In genomic region chr19:46633130-46633529, GRCh38 we compare ENCODE assay signal across 15 cellular contexts. TPM values are rescaled to one million over a fixed set of nuclear protein-coding genes. Genes with fewer than 3 reads are reported as not detected.
DNase-seq lines count a peak whose midpoint lies in the region; ATAC-seq, FAIRE-seq and TF ChIP-seq lines count a peak whose summit lies in the region.
"Had no signal": no experiment of that assay in that cellular context is flagged by ENCODE, and none has a peak within 500 bp of the region (broad histone marks: within the 10 kb centered on the region; RNA-seq: fewer than 3 reads in every experiment).

No MANE protein-coding gene starts in this region.

- H2AFZ ChIP-seq in SU-DHL-6 (ENCODE audit: low read depth, low read length, severe bottlenecking): no peak overlapping the region
- H2AFZ ChIP-seq in SK-N-SH (ENCODE audit: low read depth): no peak overlapping the region

- no peaks in the 10 kb centered on the region for H3K27me3 Mint-ChIP-seq in activated naive CD4-positive, alpha-beta T cell treated with anti-CD3 and anti-CD28 coated beads, Interleukin-2, amount 50 U/mL, for 24 hours
- no peaks in the 10 kb centered on the region for H3K27me3 Mint-ChIP-seq in stimulated activated naive B cell treated with anti-CD40 and anti-IgM and Interleukin-4, amounts not matched to agents 10 μg/mL and 1 μg/mL and 100 μg/mL, for 72 hours

- no peaks in the 10 kb centered on the region for H3K36me3 Mint-ChIP-seq in activated naive CD4-positive, alpha-beta T cell treated with anti-CD3 and anti-CD28 coated beads, Interleukin-2, amount 50 U/mL, for 24 hours
- H3K36me3 Mint-ChIP-seq in stimulated activated naive B cell treated with anti-CD40 and anti-IgM and Interleukin-4, amounts not matched to agents 10 μg/mL and 1 μg/mL and 100 μg/mL, for 72 hours: peaks cover 22 to 27% of the 10 kb centered on the region in 2 donors

- no peaks in the 10 kb centered on the region for H3K27me3 ChIP-seq in SU-DHL-6 (ENCODE audit: low read length)
- H3K27me3 ChIP-seq in SK-N-SH (ENCODE audit: insufficient read depth): no peaks in the 10 kb centered on the region

- no peaks in the 10 kb centered on the region for H3K9me3 Mint-ChIP-seq in activated naive CD4-positive, alpha-beta T cell treated with anti-CD3 and anti-CD28 coated beads, Interleukin-2, amount 50 U/mL, for 24 hours
- no peaks in the 10 kb centered on the region for H3K9me3 Mint-ChIP-seq in stimulated activated naive B cell treated with anti-CD40 and anti-IgM and Interleukin-4, amounts not matched to agents 10 μg/mL and 1 μg/mL and 100 μg/mL, for 72 hours

- H4K20me1 ChIP-seq in SU-DHL-6 (ENCODE audit: low read depth, low read length) (no peaks in the 10 kb centered on the region), SK-N-SH (ENCODE audit: insufficient read depth) (no peaks in the 10 kb centered on the region)

- no peak for FAIRE-seq in frontal cortex (lab: Jason Lieb, UNC)

- H3K4me3 ChIP-seq in SU-DHL-6 (ENCODE audit: insufficient read depth, low read length, poor library complexity, severe bottlenecking): no peak overlapping the region
- H3K4me3 ChIP-seq in SK-N-SH (ENCODE audit: low read depth in 2 of 2, low read length in 1 of 2): no peak overlapping the region; a peak in 1 of 4 replicates

- TF ChIP-seq CTCF in SU-DHL-6 (IDR thresholded peaks at IDR 0.05; ENCODE audit: insufficient read depth, low read length, poor library complexity, severe bottlenecking): no peak
- no peak for TF ChIP-seq CTCF in SK-N-SH (IDR thresholded peaks at IDR 0.05)

- TF ChIP-seq RAD21 in SK-N-SH (IDR thresholded peaks at IDR 0.05; ENCODE audit: low read length): no peak

- H3K27ac Mint-ChIP-seq in activated naive CD4-positive, alpha-beta T cell treated with anti-CD3 and anti-CD28 coated beads, Interleukin-2, amount 50 U/mL, for 24 hours: no peak overlapping the region
- H3K27ac Mint-ChIP-seq in stimulated activated naive B cell treated with anti-CD40 and anti-IgM and Interleukin-4, amounts not matched to agents 10 μg/mL and 1 μg/mL and 100 μg/mL, for 72 hours: peak overlapping the region; percentile 91

- no peak overlapping the region for H3K27ac ChIP-seq in SU-DHL-6 (ENCODE audit: low read depth, low read length)
- H3K27ac ChIP-seq in SK-N-SH (ENCODE audit: low read depth in 2 of 2, low read length in 1 of 2): peak overlapping the region in 1 of 2 experiments; percentile 87; a peak in 2 of 4 replicates

- no peak for ATAC-seq in stimulated activated naive B cell treated with anti-CD40 and anti-IgM and Interleukin-4, amounts not matched to agents 10 μg/mL and 1 μg/mL and 100 μg/mL, for 72 hours (replicated peaks)

- H3K36me3 ChIP-seq in SU-DHL-6 (ENCODE audit: low read length) (no peaks in the 10 kb centered on the region), SK-N-SH (replicated peaks in 1 of 2; ENCODE audit: control insufficient read depth in 1 of 2, insufficient read depth in 2 of 2, low read length in 1 of 2) (no peaks in the 10 kb centered on the region)

- TF ChIP-seq EP300 in SK-N-SH (IDR thresholded peaks at IDR 0.05; ENCODE audit: borderline replicate concordance in 1 of 2, low read depth in 1 of 2, low read length in 1 of 2): no peak

- H3K9ac ChIP-seq in SU-DHL-6 (ENCODE audit: low read length) (no peak overlapping the region), SK-N-SH (no peak overlapping the region)

- WGBS in SK-N-SH (ENCODE audit: low lambda C conversion rate): 92% methylated on average over 3 of the region's 3 CpGs

- H3K79me2 ChIP-seq in SU-DHL-6 (ENCODE audit: insufficient read depth, low read length): no peaks in the 10 kb centered on the region
- no peaks in the 10 kb centered on the region for H3K79me2 ChIP-seq in SK-N-SH (ENCODE audit: insufficient read depth)

- POLR2A ChIA-PET in SK-N-SH (lab: Yijun Ruan, JAX): interaction anchor here (0.7 to 9.6 kb wide), 4 partner anchors 8 to 28 kb away, joined by 3 to 100 read pairs (median 18); partner anchors contain the start of genes DACT3 and PTGIR

- H3K9me2 ChIP-seq in SU-DHL-6 (replicated peaks; ENCODE audit: insufficient read depth, low read length): no peaks in the 10 kb centered on the region
- no peaks in the 10 kb centered on the region for H3K9me2 ChIP-seq in SK-N-SH

- no peak for DNase-seq in activated naive CD4-positive, alpha-beta T cell treated with Interleukin-2 at 50 U/mL for 16 hours
- DNase-seq in ecto neural progenitor cell (ENCODE audit: low spot score) (peak; percentile 42), SHP77 (lab: John Stamatoyannopoulos, UW) (no peak), frontal cortex (ENCODE audit: low spot score in 2 of 2) (no peak), SK-N-SH (no peak)
- no peak for DNase-seq in stimulated activated naive B cell treated with anti-CD40 and anti-IgM and Interleukin-4, amounts not matched to agents 10 μg/mL and 1 μg/mL and 100 μg/mL, for 72 hours
- DNase-seq: activated CD4-positive, CD25-positive, alpha-beta regulatory T cell treated with anti-CD3 and anti-CD28 coated beads, Interleukin-2, amount 50 U/mL, for 72 hours; activated gamma-delta T cell treated with Interleukin-2 at 50 U/mL for 16 hours; DMS79 treated with DMSO at 0.1 percent for 48 hours; head of caudate nucleus; NCI-H1092; NCI-H2171 had no signal

- H3F3A ChIP-seq in SU-DHL-6 (ENCODE audit: insufficient read depth) (no peaks in the 10 kb centered on the region), SK-N-SH (replicated peaks; ENCODE audit: insufficient read depth) (no peaks in the 10 kb centered on the region)

- peaks cover 20% of the 10 kb centered on the region for H3K4me1 Mint-ChIP-seq in activated naive CD4-positive, alpha-beta T cell treated with anti-CD3 and anti-CD28 coated beads, Interleukin-2, amount 50 U/mL, for 24 hours
- peaks cover 18 to 53% of the 10 kb centered on the region in 2 donors for H3K4me1 Mint-ChIP-seq in stimulated activated naive B cell treated with anti-CD40 and anti-IgM and Interleukin-4, amounts not matched to agents 10 μg/mL and 1 μg/mL and 100 μg/mL, for 72 hours

- peaks cover 16 to 59% of the 10 kb centered on the region in 2 experiments for H3K4me1 ChIP-seq in SK-N-SH (ENCODE audit: control insufficient read depth in 1 of 2, insufficient read depth in 2 of 2, low read depth in 1 of 2, low read length in 1 of 2)

- H3K9me3 ChIP-seq in SU-DHL-6 (ENCODE audit: insufficient read depth, low read length): no peaks in the 10 kb centered on the region
- H3K9me3 ChIP-seq in SK-N-SH: no peaks in the 10 kb centered on the region

- CTCF ChIA-PET in SK-N-SH (lab: Yijun Ruan, JAX): interaction anchor here (1.0 to 8.3 kb wide), 2 partner anchors 29 to 237 kb away, joined by 3 to 106 read pairs; partner anchors contain the start of gene DACT3

- H3K4me2 ChIP-seq in SU-DHL-6 (ENCODE audit: low read depth, low read length, poor library complexity, severe bottlenecking): peak overlapping the region; percentile 36
- no peak overlapping the region for H3K4me2 ChIP-seq in SK-N-SH

- H3K4me3 Mint-ChIP-seq in activated naive CD4-positive, alpha-beta T cell treated with anti-CD3 and anti-CD28 coated beads, Interleukin-2, amount 50 U/mL, for 24 hours: peak overlapping the region; percentile 72
- peak overlapping the region; percentile 94 to 98 for H3K4me3 Mint-ChIP-seq in stimulated activated naive B cell treated with anti-CD40 and anti-IgM and Interleukin-4, amounts not matched to agents 10 μg/mL and 1 μg/mL and 100 μg/mL, for 72 hours

TF ChIP-seq in SK-N-SH, 30 proteins besides CTCF, POLR2A, EP300 and RAD21:
- TF ChIP-seq FOXJ3 (CRISPR knock-in tag; IDR thresholded peaks at IDR 0.05) (no peak), SMC3 (IDR thresholded peaks at IDR 0.05; ENCODE audit: low read depth, low read length) (no peak), GABPA (IDR thresholded peaks at IDR 0.05; ENCODE audit: low read depth) (no peak), RXRA (IDR thresholded peaks at IDR 0.05; ENCODE audit: borderline replicate concordance, low read depth) (no peak), POLR2AphosphoS5 (IDR thresholded peaks at IDR 0.05; ENCODE audit: low read depth, low read length) (no peak), ELF1 (IDR thresholded peaks at IDR 0.05) (no peak), JUND (IDR thresholded peaks at IDR 0.05) (no peak), CHD2 (IDR thresholded peaks at IDR 0.05; ENCODE audit: low read length, partially characterized antibody) (no peak), RFX5 (IDR thresholded peaks at IDR 0.05; ENCODE audit: low read length) (no peak), NRF1 (IDR thresholded peaks at IDR 0.05; ENCODE audit: low read depth, low read length) (no peak), YY1 (IDR thresholded peaks at IDR 0.05; ENCODE audit: low read depth) (no peak), TEAD4 (IDR thresholded peaks at IDR 0.05; ENCODE audit: borderline replicate concordance, insufficient read depth) (no peak), RCOR1 (IDR thresholded peaks at IDR 0.05; ENCODE audit: low read length) (no peak), FOXM1 (IDR thresholded peaks at IDR 0.05; ENCODE audit: low read depth) (no peak), MXI1 (IDR thresholded peaks at IDR 0.05; ENCODE audit: low read depth, low read length) (no peak), MAX (IDR thresholded peaks at IDR 0.05; ENCODE audit: low read depth) (no peak)

RNA-seq across cellular contexts. Expression of gene GNG8, which starts 2.9 kb away (rescaled TPM):
- not detected for total RNA-seq in frontal cortex
- not detected in 2 replicates for polyA plus RNA-seq in SK-N-SH (2012; rRNA removed)
- polyA plus RNA-seq in SK-N-SH (2012; cell fraction: cytosol; rRNA removed): not detected in 2 replicates
- not detected in 2 replicates for polyA plus RNA-seq in SK-N-SH (2012; cell fraction: nucleus; rRNA removed)
- total RNA-seq: kidney epithelial cell had no signal

RNA-seq across cellular contexts. Expression of gene PTGIR, which starts 8.2 kb away (rescaled TPM):
- total RNA-seq in frontal cortex: not detected
- 2.5 and 3.3 TPM in 2 replicates for polyA plus RNA-seq in SK-N-SH (2012; rRNA removed)
- 1.0 and 1.6 TPM in 2 replicates for polyA plus RNA-seq in SK-N-SH (2012; cell fraction: cytosol; rRNA removed)
- 9.5 and 11.9 TPM in 2 replicates for polyA plus RNA-seq in SK-N-SH (2012; cell fraction: nucleus; rRNA removed)
- total RNA-seq: kidney epithelial cell had no signal

RNA-seq across cellular contexts. Expression of gene DACT3, which starts 27.9 kb away (rescaled TPM):
- 17.5 TPM for total RNA-seq in frontal cortex
- 9.5 and 10.6 TPM in 2 replicates for polyA plus RNA-seq in SK-N-SH (2012; rRNA removed)
- 6.9 and 8.6 TPM in 2 replicates for polyA plus RNA-seq in SK-N-SH (2012; cell fraction: cytosol; rRNA removed)
- polyA plus RNA-seq in SK-N-SH (2012; cell fraction: nucleus; rRNA removed): 7.0 and 8.3 TPM in 2 replicates

RNA-seq across cellular contexts. Expression of gene CALM3, which starts 32.0 kb away (rescaled TPM):
- 211 TPM for total RNA-seq in frontal cortex
- 445 and 495 TPM in 2 replicates for polyA plus RNA-seq in SK-N-SH (2012; rRNA removed)
- polyA plus RNA-seq in SK-N-SH (2012; cell fraction: cytosol; rRNA removed): 552 and 634 TPM in 2 replicates
- polyA plus RNA-seq in SK-N-SH (2012; cell fraction: nucleus; rRNA removed): 207 and 230 TPM in 2 replicates
